In the genomic region with DNA sequence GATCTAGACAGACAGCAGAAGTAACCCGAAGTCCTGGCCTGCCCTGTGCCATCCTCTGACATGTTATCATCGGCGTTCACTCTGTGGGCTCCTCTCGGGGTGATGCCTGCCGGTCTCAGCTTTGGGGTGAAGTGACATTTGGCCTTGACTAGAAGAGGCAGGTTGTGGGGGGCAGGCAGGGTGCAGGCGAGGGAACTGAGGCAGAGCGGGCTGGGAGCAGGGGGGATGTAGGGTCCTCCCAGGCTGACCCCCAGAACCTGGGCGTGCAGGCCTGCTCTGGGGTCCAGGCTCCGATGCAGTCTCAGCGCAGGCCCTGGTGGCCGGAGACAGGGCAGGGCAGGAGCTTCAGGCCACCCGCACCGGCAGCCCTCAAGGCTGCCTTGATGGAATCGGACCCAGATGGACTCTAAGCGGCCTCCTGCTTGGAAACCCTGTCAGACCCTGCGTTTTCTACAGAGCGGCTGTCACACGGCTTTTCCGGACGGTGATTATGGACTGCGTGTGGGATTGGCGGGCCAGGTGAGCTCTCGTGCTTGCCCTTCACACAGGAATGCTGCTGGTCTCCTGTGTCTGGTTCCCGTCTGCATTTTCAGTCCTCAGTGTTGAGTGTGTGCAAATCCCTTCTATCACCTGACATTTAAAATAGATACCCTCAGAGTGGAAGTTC, we compare ENCODE assay signal across 9 cellular contexts. TPM values are rescaled to one million over a fixed set of nuclear protein-coding genes. Genes with fewer than 3 reads are reported as not detected.
DNase-seq lines count a peak whose midpoint lies in the region; ATAC-seq, FAIRE-seq and TF ChIP-seq lines count a peak whose summit lies in the region.
"Had no signal": no experiment of that assay in that cellular context is flagged by ENCODE, and none has a peak within 500 bp of the region (broad histone marks: within the 10 kb centered on the region; RNA-seq: fewer than 3 reads in every experiment).

No MANE protein-coding gene starts in this region.

- CTCF ChIA-PET in Panc1 (lab: Charles Lee) = no interaction called here
- CTCF ChIA-PET in H1 (lab: Charles Lee; ENCODE audit: partially characterized antibody) = interaction anchor here (1.4 to 2.1 kb wide), 4 partner anchors 8 to 78 kb away, joined by 3 to 11 read pairs (median 4); no protein-coding TSS in a partner anchor

- H3K23me2 ChIP-seq in H1 (ENCODE audit: low read depth, low read length) = no peaks in the 10 kb centered on the region; the same call in 1 of the 2 replicates

- no peak overlapping the region for H2AFZ ChIP-seq in H1 (ENCODE audit: low read length)

- no peaks in the 10 kb centered on the region for H4K20me1 ChIP-seq in H1 (replicated peaks in 1 of 2; ENCODE audit: control insufficient read depth in 1 of 2, insufficient read depth in 2 of 2, low read length in 2 of 2)

- H3K4me1 Mint-ChIP-seq in stimulated activated naive CD8-positive, alpha-beta T cell treated with anti-CD3 and anti-CD28 coated beads, Interleukin-15, amount 100 ng/mL, for 72 hours = peaks cover 13% of the 10 kb centered on the region

- no peak for TF ChIP-seq POLR2A in H1 (IDR thresholded peaks at IDR 0.05; ENCODE audit: control extremely low read depth in 1 of 2, low read depth in 2 of 2, low read length in 2 of 2)

- POLR2A ChIA-PET in Panc1 (lab: Charles Lee) = no interaction called here
- POLR2A ChIA-PET in H1 (lab: Charles Lee; ENCODE audit: partially characterized antibody) = no interaction called here

- H3K9me3 ChIP-seq in Panc1 (ENCODE audit: control insufficient read depth, insufficient read depth, low read depth, low read length) (no peaks in the 10 kb centered on the region), H1 (ENCODE audit: insufficient read depth in 2 of 2, low read depth in 1 of 2, low read length in 1 of 2) (peaks cover 0 to 4% of the 10 kb centered on the region in 2 experiments; a peak in 1 of 4 replicates), mucosa of stomach (ENCODE audit: control insufficient read depth, low read length) (no peaks in the 10 kb centered on the region), upper lobe of right lung (no peaks in the 10 kb centered on the region)

- peak overlapping the region; percentile 9 for H4K5ac ChIP-seq in H1 (ENCODE audit: insufficient read length, low read depth, low read length)

- no peak for TF ChIP-seq EP300 in H1 (IDR thresholded peaks at IDR 0.05; ENCODE audit: borderline replicate concordance in 1 of 2, low read depth in 2 of 2, low read length in 2 of 2)

- H2AK5ac ChIP-seq in H1 (ENCODE audit: low read depth, low read length) = no peak overlapping the region; the same call in 1 of the 2 replicates

- TF ChIP-seq CTCF in Panc1 (IDR thresholded peaks at IDR 0.05) (no peak), H1 (IDR thresholded peaks at IDR 0.05; ENCODE audit: control extremely low read depth in 1 of 3, insufficient read depth in 1 of 3, low read depth in 1 of 3, low read length in 3 of 3) (no peak), upper lobe of right lung (IDR thresholded peaks at IDR 0.05) (no peak)

- peak; percentile 4; the same call in 1 of the 2 replicates for ATAC-seq in Panc1
- ATAC-seq in upper lobe of right lung = peak; percentile 10
- ATAC-seq in stimulated activated naive CD8-positive, alpha-beta T cell treated with anti-CD3 and anti-CD28 coated beads, Interleukin-15, amount 100 ng/mL, for 72 hours = no peak

- intact Hi-C loops in Panc1 (cut with micrococcal nuclease; ENCODE audit: unreplicated experiment) = no loop called here
- intact Hi-C loops in upper lobe of right lung (cut with DNase I) = no loop called here

- DNase-seq in Panc1 (ENCODE audit: low read depth, low spot score) = no peak
- DNase-seq in H1 (ENCODE audit: low read depth in 1 of 2, low spot score in 2 of 2) = no peak
- DNase-seq in upper lobe of right lung = peak; percentile 52
- no peak for DNase-seq in stimulated activated naive CD8-positive, alpha-beta T cell treated with anti-CD3 and anti-CD28 coated beads, Interleukin-15, amount 100 ng/mL, for 72 hours
- DNase-seq in effector CD4-positive, alpha-beta T cell = no peak
- no peak for DNase-seq in NCI-H345 treated with DMSO at 0.1 percent for 48 hours (lab: John Stamatoyannopoulos, UW; ENCODE audit: unreplicated experiment)
- DNase-seq: natural killer cell had no signal

- H3K4me2 ChIP-seq in H1 (ENCODE audit: insufficient read depth in 1 of 2, low read depth in 2 of 2, low read length in 2 of 2) = peak overlapping the region; percentile 58 to 75; a peak in 3 of 4 replicates

- H3K27me3 ChIP-seq in Panc1 (ENCODE audit: control insufficient read depth, insufficient read depth, low read length) (peaks cover 5% of the 10 kb centered on the region; the same call in 1 of the 2 replicates), H1 (replicated peaks in 1 of 4; ENCODE audit: control insufficient read depth in 3 of 4, extremely low read depth in 1 of 4, insufficient read depth in 3 of 4, low read length in 3 of 4) (peaks cover 0 to 2% (median 0%) of the 10 kb centered on the region in 4 experiments; a peak in 2 of 7 replicates), mucosa of stomach (ENCODE audit: control insufficient read depth, insufficient read depth, low read length) (no peaks in the 10 kb centered on the region), upper lobe of right lung (no peaks in the 10 kb centered on the region)

- H3K4me3 Mint-ChIP-seq in stimulated activated naive CD8-positive, alpha-beta T cell treated with anti-CD3 and anti-CD28 coated beads, Interleukin-15, amount 100 ng/mL, for 72 hours = peak overlapping the region in 1 of 2 donors; percentile 75

- no peaks in the 10 kb centered on the region for H3K79me1 ChIP-seq in H1 (ENCODE audit: low read depth, low read length)

- peaks cover 75% of the 10 kb centered on the region for H3K27me3 Mint-ChIP-seq in stimulated activated naive CD8-positive, alpha-beta T cell treated with anti-CD3 and anti-CD28 coated beads, Interleukin-15, amount 100 ng/mL, for 72 hours

- no peak overlapping the region for H3K9ac ChIP-seq in H1 (replicated peaks in 1 of 4; ENCODE audit: extremely low read depth in 1 of 4, low read depth in 3 of 4, low read length in 3 of 4)
- peak overlapping the region; percentile 35 for H3K9ac ChIP-seq in mucosa of stomach (ENCODE audit: low read length)

- H3K56ac ChIP-seq in H1 (replicated peaks; ENCODE audit: insufficient read length, low read depth, low read length) = no peak overlapping the region

- no peak overlapping the region for H3K14ac ChIP-seq in H1 (ENCODE audit: insufficient read length)

- H2BK20ac ChIP-seq in H1 (ENCODE audit: low read length) = no peak overlapping the region

- H3K4me1 ChIP-seq in Panc1 (ENCODE audit: control insufficient read depth, insufficient read depth, low read length) = peaks cover 11% of the 10 kb centered on the region
- H3K4me1 ChIP-seq in H1 (replicated peaks in 1 of 4; ENCODE audit: control insufficient read depth in 3 of 4, insufficient read depth in 4 of 4, low read length in 3 of 4) = peaks cover 0 to 17% (median 13%) of the 10 kb centered on the region in 4 experiments; a peak in 6 of 7 replicates
- H3K4me1 ChIP-seq in mucosa of stomach (ENCODE audit: control insufficient read depth, insufficient read depth, low read length) = no peaks in the 10 kb centered on the region
- H3K4me1 ChIP-seq in upper lobe of right lung = peaks cover 10% of the 10 kb centered on the region

- H4K91ac ChIP-seq in H1 (replicated peaks; ENCODE audit: insufficient read length, low read length) = peak overlapping the region; percentile 42

- peak overlapping the region; percentile 49; the same call in 1 of the 2 replicates for H2BK5ac ChIP-seq in H1 (ENCODE audit: low read depth, low read length)

- H2BK120ac ChIP-seq in H1 (replicated peaks; ENCODE audit: low read depth, low read length) = peak overlapping the region; percentile 3

- no peak for FAIRE-seq in H1 (lab: Jason Lieb, UNC)

- H3K27ac ChIP-seq in Panc1 (ENCODE audit: low read length) = peak overlapping the region; percentile 77
- no peak overlapping the region for H3K27ac ChIP-seq in H1 (ENCODE audit: low read depth, low read length)
- H3K27ac ChIP-seq in upper lobe of right lung = no peak overlapping the region

- H3K23ac ChIP-seq in H1 (ENCODE audit: insufficient read length) = no peak overlapping the region

- peak overlapping the region; percentile 66 for H3K4ac ChIP-seq in H1 (replicated peaks; ENCODE audit: insufficient read length, low read depth, low read length)

- peak overlapping the region; percentile 56 to 70 for H3K4me3 ChIP-seq in Panc1 (ENCODE audit: low read depth in 2 of 2, low read length in 2 of 2)
- no peak overlapping the region; a peak in 1 of 8 replicates for H3K4me3 ChIP-seq in H1 (ENCODE audit: extremely low read depth in 1 of 4, insufficient read depth in 2 of 4, low read depth in 3 of 4, low read length in 4 of 4)
- H3K4me3 ChIP-seq in mucosa of stomach (ENCODE audit: low read length) = peak overlapping the region; percentile 28
- H3K4me3 ChIP-seq in upper lobe of right lung = peak overlapping the region; percentile 53

- H3K18ac ChIP-seq in H1 (ENCODE audit: extremely low read depth, low read length) = 0 out of 2 replicates have a peak overlapping the region, but pooled peaks have one; percentile 34

- WGBS in H1 (ENCODE audit: extremely low coverage in 1 of 2, insufficient coverage in 1 of 2, insufficient read length in 1 of 2, insufficient replicate concordance in 2 of 2, low coverage in 1 of 2, low lambda C conversion rate in 2 of 2, missing lambda C conversion rate in 1 of 2), 2 experiments = 83% methylated on average over 24 of the region's 24 CpGs; no CpG with 5 or more reads in 1 of the 2 experiments

- no peaks in the 10 kb centered on the region for H3K9me3 Mint-ChIP-seq in stimulated activated naive CD8-positive, alpha-beta T cell treated with anti-CD3 and anti-CD28 coated beads, Interleukin-15, amount 100 ng/mL, for 72 hours
- H3K9me3 Mint-ChIP-seq: activated naive CD4-positive, alpha-beta T cell treated with anti-CD3 and anti-CD28 coated beads, Interleukin-2, amount 50 U/mL, for 72 hours; natural killer cell had no signal

- H3K36me3 ChIP-seq in Panc1 (ENCODE audit: control insufficient read depth, insufficient read depth, low read length) = no peaks in the 10 kb centered on the region
- H3K36me3 ChIP-seq in H1 (ENCODE audit: control insufficient read depth in 2 of 4, insufficient read depth in 4 of 4, low read length in 3 of 4) = no peaks in the 10 kb centered on the region
- no peaks in the 10 kb centered on the region for H3K36me3 ChIP-seq in mucosa of stomach (ENCODE audit: control insufficient read depth, insufficient read depth, low read length)
- no peaks in the 10 kb centered on the region for H3K36me3 ChIP-seq in upper lobe of right lung

- peak overlapping the region; percentile 90 for H2BK12ac ChIP-seq in H1 (ENCODE audit: low read depth, low read length)

- peak overlapping the region; percentile 51; the same call in 1 of the 2 replicates for H4K8ac ChIP-seq in H1 (ENCODE audit: extremely low read depth, insufficient read depth, low read length)

- no peaks in the 10 kb centered on the region for H3K79me2 ChIP-seq in H1 (ENCODE audit: control insufficient read depth in 1 of 2, insufficient read depth in 2 of 2, low read length in 2 of 2)

- in situ Hi-C loops in Panc1 (cut with HindIII; ENCODE audit: low pct_unique_long_range_greater_than_20kb, low sequenced_read_pairs) = no loop called here

- H2BK15ac ChIP-seq in H1 (ENCODE audit: low read length) = no peak overlapping the region

- no peak overlapping the region for H3K27ac Mint-ChIP-seq in stimulated activated naive CD8-positive, alpha-beta T cell treated with anti-CD3 and anti-CD28 coated beads, Interleukin-15, amount 100 ng/mL, for 72 hours
- H3K27ac Mint-ChIP-seq: activated naive CD4-positive, alpha-beta T cell treated with anti-CD3 and anti-CD28 coated beads, Interleukin-2, amount 50 U/mL, for 72 hours had no signal

- no peak for TF ChIP-seq RAD21 in H1 (IDR thresholded peaks at IDR 0.05 in 1 of 2, conservative IDR thresholded peaks at IDR 0.05 in 1 of 2; ENCODE audit: low read depth in 2 of 2, low read length in 2 of 2)

- no TSS peak for BruUV-seq in Panc1 (replicated peaks; lab: Mats Ljungman, UMichigan)

RNA-seq across cellular contexts. Expression of a gene that starts 0.8 kb away (rescaled TPM):
- total RNA-seq in Panc1 (2021; ENCODE audit: unreplicated experiment) = 1.5 TPM
- 1.0 TPM for polyA plus RNA-seq in Panc1 (2012; ENCODE audit: insufficient read length)
- total RNA-seq in H1 (2021; fragmentation: NEBNext Ultra II Directional; extraction: Animal tissue kit (Norgen Biotek cat#: 25700)) = 0.84 and 0.91 TPM in 2 replicates
- 0.82 and 0.83 TPM in 2 replicates for polyA plus RNA-seq in H1 (2011; rRNA removed)
- polyA plus RNA-seq in H1 (2011; cell fraction: cytosol; rRNA removed) = 0.96 TPM
- polyA plus RNA-seq in H1 (2011; cell fraction: nucleus; rRNA removed) = 4.0 TPM
- 1.1 to 1.8 TPM (median 1.4 TPM) in 4 replicates for polyA plus RNA-seq in H1 (2012, experiment 1 of 2)
- 0.21 TPM for polyA plus RNA-seq in H1 (2012, experiment 2 of 2)
- 0.45 TPM for polyA plus RNA-seq in H1 (2013, experiment 1 of 2)
- polyA plus RNA-seq in H1 (2013, experiment 2 of 2) = 0.35 TPM
- 0.44 and 0.59 TPM in 2 replicates for polyA minus RNA-seq in H1 (2011; rRNA and poly(A)+ RNA removed)
- polyA minus RNA-seq in H1 (2011; cell fraction: cytosol; rRNA and poly(A)+ RNA removed) = 0.44 TPM
- 1.7 TPM for polyA minus RNA-seq in H1 (2011; cell fraction: nucleus; rRNA and poly(A)+ RNA removed)
- total RNA-seq in upper lobe of right lung = 0.32 TPM

Comparison
In these comparisons a context has a peak if more than half of its experiments do, and no peak if none do; other contexts are left out.
1. H3K4me3 ChIP-seq: peak in Panc1 (2 of 2), mucosa of stomach (single experiment) and upper lobe of right lung (single experiment); none in H1 (0 of 4).